8 cellular contexts compared by ENCODE assay signal in the genomic region with DNA sequence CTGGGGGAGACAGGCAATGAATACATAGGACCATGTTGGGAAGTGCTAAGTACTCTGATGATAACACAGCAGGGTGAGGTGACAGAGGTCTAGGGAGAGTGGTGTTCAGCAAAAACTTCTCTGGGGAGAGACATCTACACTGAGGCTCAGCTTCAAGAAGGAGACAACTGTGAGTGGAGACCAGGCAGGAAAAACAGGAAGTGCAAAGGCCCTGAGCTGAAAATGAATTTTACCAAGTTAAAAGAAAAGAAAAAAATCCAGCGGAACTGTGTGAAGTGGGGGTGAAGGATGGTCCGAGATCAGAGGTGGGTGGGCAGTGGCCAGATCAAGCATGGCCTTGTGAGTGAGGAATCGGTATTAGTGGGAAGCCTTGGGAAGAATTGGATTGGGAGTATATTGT.
"Had no signal": no experiment of that assay in that cellular context is flagged by ENCODE, and none has a peak within 500 bp of the region (broad histone marks: within the 10 kb centered on the region; RNA-seq: fewer than 3 reads in every experiment).

No MANE protein-coding gene starts in this region.

- FAIRE-seq: H1, H54, HTR-8/SVneo had no signal

- H3K4me3 Mint-ChIP-seq: GM23338, H9 had no signal

- H3K4me3 ChIP-seq: GM23338 had no signal

- H3K27ac Mint-ChIP-seq: GM23338, H9 had no signal

- DNase-seq: H9, HCEC 1CT, IMR-90, KBM-7 had no signal

- H3K4me1 Mint-ChIP-seq: GM23338, H9 had no signal

- ATAC-seq: GM23338 had no signal
